9 cellular contexts compared by ENCODE assay signal in genomic region chr2:144515694-144516416, GRCh38. TPM values are rescaled to one million over a fixed set of nuclear protein-coding genes. Genes with fewer than 3 reads are reported as not detected.
A peak's percentile ranks its signal among the peaks of the same experiment; 100 is the strongest.
DNase-seq lines count a peak whose midpoint lies in the region; ATAC-seq, FAIRE-seq and TF ChIP-seq lines count a peak whose summit lies in the region.
"Had no signal": no experiment of that assay in that cellular context is flagged by ENCODE, and none has a peak within 500 bp of the region (broad histone marks: within the 10 kb centered on the region; RNA-seq: fewer than 3 reads in every experiment).

No MANE protein-coding gene starts in this region.

- H4K91ac ChIP-seq in mesenchymal stem cell (ENCODE audit: low read length), result peak overlapping the region; percentile 96

- H3K27me3 ChIP-seq in mesenchymal stem cell (ENCODE audit: control insufficient read depth in 1 of 2, insufficient read depth in 1 of 2, low read length in 2 of 2), result no peaks in the 10 kb centered on the region
- no peaks in the 10 kb centered on the region for H3K27me3 ChIP-seq in testis

- peak overlapping the region; percentile 86 for H4K8ac ChIP-seq in mesenchymal stem cell (ENCODE audit: low read length)

- peak overlapping the region in 1 of 2 experiments; percentile 84 for H3K23ac ChIP-seq in mesenchymal stem cell (ENCODE audit: low read length in 2 of 2)

- TF ChIP-seq POLR2A in testis (IDR thresholded peaks at IDR 0.05), result no peak

- no peak for TF ChIP-seq CTCF in testis (IDR thresholded peaks at IDR 0.05)

- H3K36me3 ChIP-seq in mesenchymal stem cell (ENCODE audit: control insufficient read depth in 1 of 2, insufficient read depth in 2 of 2, low read depth in 1 of 2, low read length in 2 of 2) (peaks cover 0 to 6% of the 10 kb centered on the region in 2 experiments), testis (ENCODE audit: low read depth, missing control alignments) (no peaks in the 10 kb centered on the region)

- H2AFZ ChIP-seq in mesenchymal stem cell (ENCODE audit: low read depth, low read length), result no peak overlapping the region

- H3K9me3 ChIP-seq in mesenchymal stem cell (ENCODE audit: control insufficient read depth, low read length) (no peaks in the 10 kb centered on the region), testis (no peaks in the 10 kb centered on the region)

- no peaks in the 10 kb centered on the region for H3K9me3 Mint-ChIP-seq in dendritic cell treated with granulocyte-macrophage colony-stimulating factor and Interleukin-4, amounts not matched to agents 40 ng/mL and 50 ng/mL, for 4 days

- peak overlapping the region; percentile 93 to 95 for H3K18ac ChIP-seq in mesenchymal stem cell (ENCODE audit: low read depth in 1 of 2, low read length in 2 of 2)

- H3K14ac ChIP-seq in mesenchymal stem cell (ENCODE audit: low read length in 2 of 2), result peak overlapping the region in 1 of 2 experiments; percentile 87

- no peak overlapping the region for H3K27ac Mint-ChIP-seq in dendritic cell treated with granulocyte-macrophage colony-stimulating factor and Interleukin-4, amounts not matched to agents 40 ng/mL and 50 ng/mL, for 4 days

- no peaks in the 10 kb centered on the region for H3K36me3 Mint-ChIP-seq in dendritic cell treated with granulocyte-macrophage colony-stimulating factor and Interleukin-4, amounts not matched to agents 40 ng/mL and 50 ng/mL, for 4 days (ENCODE audit: low read depth)

- H3K27me3 Mint-ChIP-seq in dendritic cell treated with granulocyte-macrophage colony-stimulating factor and Interleukin-4, amounts not matched to agents 40 ng/mL and 50 ng/mL, for 4 days, result no peaks in the 10 kb centered on the region

- H3K4me2 ChIP-seq in mesenchymal stem cell (ENCODE audit: low read length, poor library complexity, severe bottlenecking), result peak overlapping the region; percentile 83

- peaks cover 38% of the 10 kb centered on the region for H3K4me1 Mint-ChIP-seq in dendritic cell treated with granulocyte-macrophage colony-stimulating factor and Interleukin-4, amounts not matched to agents 40 ng/mL and 50 ng/mL, for 4 days (ENCODE audit: low read depth)

- H3K4me3 ChIP-seq in mesenchymal stem cell (ENCODE audit: insufficient read depth in 1 of 2, low read depth in 1 of 2, low read length in 2 of 2) (peak overlapping the region; percentile 87 to 88), testis (peak overlapping the region; percentile 86 to 95)

- peak overlapping the region; percentile 86 for H3K27ac ChIP-seq in mesenchymal stem cell (ENCODE audit: low read length, poor library complexity, severe bottlenecking)
- peak overlapping the region; percentile 99 to 100 for H3K27ac ChIP-seq in testis

- H2BK12ac ChIP-seq in mesenchymal stem cell (ENCODE audit: low read length in 2 of 2), result peak overlapping the region in 1 of 2 experiments; percentile 55

- H3K9ac ChIP-seq in mesenchymal stem cell (ENCODE audit: low read length), result peak overlapping the region; percentile 98

- 0% methylated on average over 34 of the region's 50 CpGs for WGBS in mesenchymal stem cell
- 0% methylated on average over 49 to 50 of the region's 50 CpGs for WGBS in testis, 2 donors

- peaks cover 11% of the 10 kb centered on the region for H3K4me1 ChIP-seq in mesenchymal stem cell (ENCODE audit: control insufficient read depth, insufficient read depth, low read depth, low read length)
- peaks cover 35% of the 10 kb centered on the region for H3K4me1 ChIP-seq in testis

- peak; percentile 11 for ATAC-seq in SK-N-SH treated with all-trans-retinoic acid at 6 μM for 48 hours

- H3K79me1 ChIP-seq in mesenchymal stem cell (replicated peaks; ENCODE audit: low read length, poor library complexity, severe bottlenecking), result no peaks in the 10 kb centered on the region

- H2AK5ac ChIP-seq in mesenchymal stem cell (ENCODE audit: low read length, severe bottlenecking), result peak overlapping the region; percentile 35

- peak overlapping the region; percentile 96 for H2BK5ac ChIP-seq in mesenchymal stem cell (ENCODE audit: low read depth, low read length, poor library complexity, severe bottlenecking)

- H3K4me3 Mint-ChIP-seq in dendritic cell treated with granulocyte-macrophage colony-stimulating factor and Interleukin-4, amounts not matched to agents 40 ng/mL and 50 ng/mL, for 4 days, result peak overlapping the region; percentile 86

- H2BK120ac ChIP-seq in mesenchymal stem cell (ENCODE audit: low read depth, low read length), result peak overlapping the region; percentile 99

- intact Hi-C loops in dendritic cell treated with granulocyte-macrophage colony-stimulating factor and Interleukin-4, amounts not matched to agents 40 ng/mL and 50 ng/mL, for 4 days (cut with micrococcal nuclease), result no loop called here
- intact Hi-C loops in testis (cut with DNase I; ENCODE audit: low total_unique reads), result loop anchor here (10.0 kb wide), 1 partner anchor 81 kb away; no protein-coding TSS in a partner anchor

- no peak overlapping the region for H2BK15ac ChIP-seq in mesenchymal stem cell (ENCODE audit: low read depth, poor library complexity, severe bottlenecking)

- H3K4ac ChIP-seq in mesenchymal stem cell (ENCODE audit: low read depth in 1 of 2, low read length in 2 of 2), result peak overlapping the region; percentile 96 to 98

- in situ Hi-C loops in G401 (cut with HindIII; ENCODE audit: low sequenced_read_pairs), result no loop called here

- DNase-seq in SKM-1 (lab: John Stamatoyannopoulos, UW; ENCODE audit: unreplicated experiment) (peak; percentile 38), SKM-1 treated with dmso at 0.1 percent for 144 hours (lab: John Stamatoyannopoulos, UW; ENCODE audit: unreplicated experiment) (no peak), mesenchymal stem cell (peak; percentile 64), testis (peak; percentile 68), urothelium cell line (ENCODE audit: low spot score) (no peak), G401 (ENCODE audit: low spot score) (no peak)

- no peak for FAIRE-seq in urothelium cell line (lab: Jason Lieb, UNC)
- FAIRE-seq: G401.6 had no signal

TF ChIP-seq in SK-N-SH treated with all-trans-retinoic acid at 6 μM for 48 hours, 23 proteins besides CTCF, POLR2A, EP300 and RAD21:
- TF ChIP-seq PATZ1 (CRISPR knock-in tag; IDR thresholded peaks at IDR 0.05; ENCODE audit: borderline replicate concordance) (no peak), ZC3H10 (CRISPR knock-in tag; IDR thresholded peaks at IDR 0.05) (no peak)

RNA-seq across cellular contexts. Expression of gene ZEB2, which starts 4.1 kb away (rescaled TPM):
- polyA plus RNA-seq in mesenchymal stem cell (2013, experiment 1 of 2), result 62.5 TPM
- polyA plus RNA-seq in mesenchymal stem cell (2013, experiment 2 of 2), result 60.2 TPM
- total RNA-seq in testis, result 10 to 100 TPM; 87.8 to 96.4 TPM
- 38.7 TPM for polyA plus RNA-seq in testis (ENCODE audit: insufficient read depth, low read depth, low replicate concordance)
- not detected in 2 replicates for total RNA-seq in G401 (2014; rRNA removed; shearing (Covaris generic))

Comparison
In these comparisons a context has a peak if more than half of its experiments do, and no peak if none do; other contexts are left out.
1. DNase-seq: peak in SKM-1 (single experiment), mesenchymal stem cell (single experiment) and testis (single experiment); none in SKM-1 treated with dmso at 0.1 percent for 144 hours (single experiment), urothelium cell line (single experiment) and G401 (single experiment).
2. RNA of gene ZEB2, which starts 4.1 kb away (total RNA-seq): 87.8 to 96.4 TPM in testis; not detected in G401; every median in the first group is over 10 times any median in the second.